In the genomic region with DNA sequence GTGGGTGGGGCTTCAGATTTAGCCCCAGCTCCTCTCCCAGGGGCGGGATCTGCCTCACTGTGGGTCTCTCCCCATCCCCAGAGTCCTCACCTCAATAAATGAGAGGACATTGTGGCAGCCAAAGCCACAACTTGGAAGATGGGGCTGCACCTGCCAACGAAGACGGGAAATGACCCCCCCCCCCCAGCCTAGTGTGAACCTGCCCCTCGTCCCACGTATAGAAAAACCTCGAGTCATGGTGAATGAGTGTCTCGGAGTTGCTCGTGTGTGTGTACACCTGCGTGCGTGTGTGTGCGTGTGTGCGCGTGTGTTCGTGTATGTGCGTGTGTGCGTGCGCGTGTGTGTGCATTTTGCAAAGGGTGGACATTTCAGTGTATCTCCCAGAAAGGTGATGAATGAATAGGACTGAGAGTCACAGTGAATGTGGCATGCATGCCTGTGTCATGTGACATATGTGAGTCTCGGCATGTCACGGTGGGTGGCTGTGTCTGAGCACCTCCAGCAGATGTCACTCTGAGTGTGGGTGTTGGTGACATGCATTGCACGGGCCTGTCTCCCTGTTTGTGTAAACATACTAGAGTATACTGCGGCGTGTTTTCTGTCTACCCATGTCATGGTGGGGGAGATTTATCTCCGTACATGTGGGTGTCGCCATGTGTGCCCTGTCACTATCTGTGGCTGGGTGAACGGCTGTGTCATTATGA, we compare ENCODE assay signal across 8 cellular contexts. TPM values are rescaled to one million over a fixed set of nuclear protein-coding genes. Genes with fewer than 3 reads are reported as not detected.
DNase-seq lines count a peak whose midpoint lies in the region; ATAC-seq and TF ChIP-seq lines count a peak whose summit lies in the region.

No MANE protein-coding gene starts in this region.

- H3K79me2 ChIP-seq in GM23248 (ENCODE audit: insufficient read depth), result peaks cover 18% of the 10 kb centered on the region

- WGBS in GM23248 (ENCODE audit: low coverage in 1 of 2, low lambda C conversion rate in 2 of 2, missing lambda C conversion rate in 2 of 2), 2 experiments, result 47 to 48% methylated on average over 25 to 26 of the region's 26 CpGs

- peak; percentile 71; the same call in 1 of the 2 replicates for TF ChIP-seq CTCF in GM12875 (IDR thresholded peaks at IDR 0.05; ENCODE audit: borderline replicate concordance, insufficient read depth, low read depth, low read length)
- no peak for TF ChIP-seq CTCF in brain microvascular endothelial cell (IDR thresholded peaks at IDR 0.05; ENCODE audit: low read depth, low read length, missing control alignments)

- H2AFZ ChIP-seq in GM23248, result no peak overlapping the region

- H3K27ac ChIP-seq in brain microvascular endothelial cell, result no peak overlapping the region
- H3K27ac ChIP-seq in GM23248, result no peak overlapping the region

- H3K9me3 ChIP-seq in GM23248 (ENCODE audit: low read depth), result no peaks in the 10 kb centered on the region

- H3K27me3 ChIP-seq in brain microvascular endothelial cell (replicated peaks) (no peaks in the 10 kb centered on the region), GM23248 (replicated peaks; ENCODE audit: insufficient read depth) (peaks cover 11% of the 10 kb centered on the region; the same call in 1 of the 2 replicates)

- intact Hi-C loops in head of caudate nucleus (cut with DNase I), result no loop called here

- H3K4me1 ChIP-seq in GM23248 (ENCODE audit: insufficient read depth), result no peaks in the 10 kb centered on the region

- H3F3A ChIP-seq in GM23248 (ENCODE audit: insufficient read depth), result no peaks in the 10 kb centered on the region

- no peak overlapping the region for H3K4me3 ChIP-seq in GM12875 (ENCODE audit: low read depth, low read length)
- H3K4me3 ChIP-seq in brain microvascular endothelial cell (ENCODE audit: low read depth, low read length), result no peak overlapping the region
- H3K4me3 ChIP-seq in GM23248, result no peak overlapping the region

- in situ Hi-C loops in brain microvascular endothelial cell (cut with HindIII; ENCODE audit: low pct_ligation_motif_present, low sequenced_read_pairs) (no loop called here), GM23248 (cut with MboI) (loop anchor here (10.0 kb wide), 1 partner anchor 114 kb away; no protein-coding TSS in a partner anchor)

- ATAC-seq in HG03521 (IDR thresholded peaks at IDR 0.05; ENCODE audit: unreplicated experiment), result no peak

- H4K20me1 ChIP-seq in GM23248 (ENCODE audit: insufficient read depth), result no peaks in the 10 kb centered on the region

- DNase-seq in NAMALWA (ENCODE audit: low spot score) (peak; percentile 77), head of caudate nucleus (peak in 40 of 42 donors; percentile 21 to 74 (median 48)), brain microvascular endothelial cell (no peak), GM23248 (no peak)
- peak; percentile 69 to 76 for DNase-seq in activated CD4-positive, alpha-beta T cell treated with anti-CD3 and anti-CD28 coated beads, Interleukin-2, amount 50 U/mL, for 4 hours
- DNase-seq in stimulated activated CD8-positive, alpha-beta memory T cell treated with anti-CD3 and anti-CD28 coated beads, Interleukin-7, amount 100 ng/mL, for 4 hours (ENCODE audit: low read depth in 2 of 2), result peak; percentile 46 to 63

- no peaks in the 10 kb centered on the region for H3K9me2 ChIP-seq in GM23248 (ENCODE audit: insufficient read depth)

- H3K9ac ChIP-seq in GM23248, result no peak overlapping the region

- H3K4me2 ChIP-seq in GM23248 (ENCODE audit: unreplicated experiment), result no peak overlapping the region

- peaks cover 19% of the 10 kb centered on the region for H3K36me3 ChIP-seq in brain microvascular endothelial cell (replicated peaks)
- H3K36me3 ChIP-seq in GM23248 (ENCODE audit: low read depth), result 0 out of 2 replicates have a peak, but pooled peaks cover 3% of the 10 kb centered on the region

RNA-seq across cellular contexts. Expression of gene TRAPPC5, which starts 1.5 kb away (rescaled TPM):
- total RNA-seq in GM23248 (2014; rRNA removed; shearing (Covaris generic)), result 68.1 and 134 TPM in 2 replicates
- polyA plus RNA-seq in GM23248 (2016; fragmentation: Nextera tagmentation; extraction: Ambion mirVana), result 203 and 207 TPM in 2 replicates

RNA-seq across cellular contexts. Expression of gene MCEMP1, which starts 2.3 kb away (rescaled TPM):
- not detected in 2 replicates for total RNA-seq in GM23248 (2014; rRNA removed; shearing (Covaris generic))
- polyA plus RNA-seq in GM23248 (2016; fragmentation: Nextera tagmentation; extraction: Ambion mirVana), result not detected in 2 replicates

RNA-seq across cellular contexts. Expression of gene RETN, which starts 10.3 kb away (rescaled TPM):
- total RNA-seq in GM23248 (2014; rRNA removed; shearing (Covaris generic)), result not detected in 2 replicates
- polyA plus RNA-seq in GM23248 (2016; fragmentation: Nextera tagmentation; extraction: Ambion mirVana), result not detected in 2 replicates

RNA-seq across cellular contexts. Expression of gene FCER2, which starts 22.8 kb away (rescaled TPM):
- not detected in 2 replicates for total RNA-seq in GM23248 (2014; rRNA removed; shearing (Covaris generic))
- 0.33 TPM in 1 of 2 replicates, not detected in the other for polyA plus RNA-seq in GM23248 (2016; fragmentation: Nextera tagmentation; extraction: Ambion mirVana)

RNA-seq across cellular contexts. Expression of gene STXBP2, which starts 42.3 kb away (rescaled TPM):
- 1.8 TPM in 1 of 2 replicates, not detected in the other for total RNA-seq in GM23248 (2014; rRNA removed; shearing (Covaris generic))
- polyA plus RNA-seq in GM23248 (2016; fragmentation: Nextera tagmentation; extraction: Ambion mirVana), result 1.4 and 2.0 TPM in 2 replicates

Comparison
In these comparisons a context has a peak if more than half of its experiments do, and no peak if none do; other contexts are left out.
1. DNase-seq: peak in NAMALWA (single experiment), activated CD4-positive, alpha-beta T cell treated with anti-CD3 and anti-CD28 coated beads, Interleukin-2, amount 50 U/mL, for 4 hours (2 of 2), head of caudate nucleus (40 of 42) and stimulated activated CD8-positive, alpha-beta memory T cell treated with anti-CD3 and anti-CD28 coated beads, Interleukin-7, amount 100 ng/mL, for 4 hours (2 of 2); none in brain microvascular endothelial cell (single experiment) and GM23248 (single experiment).